In genomic region chr22:39318507-39319283, GRCh38 we compare ENCODE assay signal across 8 cellular contexts. TPM values are rescaled to one million over a fixed set of nuclear protein-coding genes. Genes with fewer than 3 reads are reported as not detected.
DNase-seq lines count a peak whose midpoint lies in the region; ATAC-seq and TF ChIP-seq lines count a peak whose summit lies in the region.

No MANE protein-coding gene starts in this region.

- H3K27ac Mint-ChIP-seq in activated CD4-positive, alpha-beta memory T cell treated with anti-CD3 and anti-CD28 coated beads, Interleukin-2, amount 10 ng/mL, durations not matched to agents 7 days and 5 days = peak overlapping the region; percentile 96
- peak overlapping the region; percentile 100 for H3K27ac Mint-ChIP-seq in glutamatergic neuron (ENCODE audit: unreplicated experiment)
- peak overlapping the region; percentile 100 for H3K27ac Mint-ChIP-seq in progenitor cell of endocrine pancreas

- H3K4me1 Mint-ChIP-seq in activated CD4-positive, alpha-beta memory T cell treated with anti-CD3 and anti-CD28 coated beads, Interleukin-2, amount 10 ng/mL, durations not matched to agents 7 days and 5 days = peaks cover 51% of the 10 kb centered on the region
- H3K4me1 Mint-ChIP-seq in glutamatergic neuron (ENCODE audit: low read depth, unreplicated experiment) (peaks cover 15% of the 10 kb centered on the region), progenitor cell of endocrine pancreas (ENCODE audit: low read depth) (peaks cover 39% of the 10 kb centered on the region)

- peak overlapping the region; percentile 95 for H3K4me3 Mint-ChIP-seq in activated CD4-positive, alpha-beta memory T cell treated with anti-CD3 and anti-CD28 coated beads, Interleukin-2, amount 10 ng/mL, durations not matched to agents 7 days and 5 days
- H3K4me3 Mint-ChIP-seq in glutamatergic neuron (ENCODE audit: unreplicated experiment) (peak overlapping the region; percentile 99), progenitor cell of endocrine pancreas (ENCODE audit: low read depth) (peak overlapping the region; percentile 100)

- no peaks in the 10 kb centered on the region for H3K9me3 Mint-ChIP-seq in activated CD4-positive, alpha-beta memory T cell treated with anti-CD3 and anti-CD28 coated beads, Interleukin-2, amount 10 ng/mL, durations not matched to agents 7 days and 5 days
- H3K9me3 Mint-ChIP-seq in glutamatergic neuron (ENCODE audit: unreplicated experiment) (peaks cover 18% of the 10 kb centered on the region), progenitor cell of endocrine pancreas (ENCODE audit: low read depth) (no peaks in the 10 kb centered on the region)

- POLR2A ChIA-PET in activated CD4-positive, alpha-beta memory T cell treated with anti-CD3 and anti-CD28 coated beads, Interleukin-2, amount 10 ng/mL, durations not matched to agents 7 days and 5 days (lab: Charles Lee) = interaction anchor here (0.6 to 7.4 kb wide), 56 partner anchors 8 to 859 kb away, joined by 3 to 134 read pairs (median 4); partner anchors contain the start of genes ATF4, CBX6, CBX7 and DMC1

- H3K27me3 Mint-ChIP-seq in activated CD4-positive, alpha-beta memory T cell treated with anti-CD3 and anti-CD28 coated beads, Interleukin-2, amount 10 ng/mL, durations not matched to agents 7 days and 5 days = no peaks in the 10 kb centered on the region
- H3K27me3 Mint-ChIP-seq in glutamatergic neuron (ENCODE audit: unreplicated experiment) (peaks cover 6% of the 10 kb centered on the region), progenitor cell of endocrine pancreas (no peaks in the 10 kb centered on the region)

- ATAC-seq in GM19023 (IDR thresholded peaks at IDR 0.05; ENCODE audit: unreplicated experiment) (peak; percentile 3), HG03432 (IDR thresholded peaks at IDR 0.05; ENCODE audit: unreplicated experiment) (peak; percentile 1), HG03469 (IDR thresholded peaks at IDR 0.05; ENCODE audit: unreplicated experiment) (no peak)

- peaks cover 59% of the 10 kb centered on the region for H3K36me3 Mint-ChIP-seq in activated CD4-positive, alpha-beta memory T cell treated with anti-CD3 and anti-CD28 coated beads, Interleukin-2, amount 10 ng/mL, durations not matched to agents 7 days and 5 days (ENCODE audit: low read depth)
- H3K36me3 Mint-ChIP-seq in glutamatergic neuron (ENCODE audit: unreplicated experiment) (no peaks in the 10 kb centered on the region), progenitor cell of endocrine pancreas (ENCODE audit: insufficient read depth) (peaks cover 37% of the 10 kb centered on the region)

- peak; percentile 58 for DNase-seq in activated CD4-positive, alpha-beta memory T cell treated with anti-CD3 and anti-CD28 coated beads, Interleukin-2, amount 10 ng/mL, durations not matched to agents 7 days and 5 days
- no peak for DNase-seq in glutamatergic neuron
- DNase-seq in progenitor cell of endocrine pancreas (ENCODE audit: low spot score, unreplicated experiment) = no peak
- no peak for DNase-seq in HPDE6-E6E7 (ENCODE audit: extremely low spot score)
- DNase-seq in iPS-NIHi7 (ENCODE audit: extremely low spot score) = no peak

- TF ChIP-seq CTCF in glutamatergic neuron (IDR thresholded peaks at IDR 0.05; ENCODE audit: partially characterized antibody, unreplicated experiment) (no peak), progenitor cell of endocrine pancreas (IDR thresholded peaks at IDR 0.05; ENCODE audit: unreplicated experiment) (no peak)

- CTCF ChIA-PET in activated CD4-positive, alpha-beta memory T cell treated with anti-CD3 and anti-CD28 coated beads, Interleukin-2, amount 10 ng/mL, durations not matched to agents 7 days and 5 days (lab: Charles Lee) = interaction anchor here (0.6 to 8.1 kb wide), 15 partner anchors 8 to 625 kb away, joined by 3 to 115 read pairs (median 4); partner anchors contain the start of genes ATF4, CBX7 and TAB1

RNA-seq across cellular contexts. Expression of gene RPL3, which starts 0.7 kb away (rescaled TPM):
- total RNA-seq in activated CD4-positive, alpha-beta memory T cell treated with anti-CD3 and anti-CD28 coated beads, Interleukin-2, amount 10 ng/mL, durations not matched to agents 7 days and 5 days = 1,000 to 10,000 TPM; 1,526 to 1,529 TPM
- total RNA-seq in glutamatergic neuron (ENCODE audit: unreplicated experiment) = 1,061 TPM
- total RNA-seq in progenitor cell of endocrine pancreas = 2,433 and 2,506 TPM in 2 replicates

RNA-seq across cellular contexts. Expression of gene SYNGR1, which starts 31.1 kb away (rescaled TPM):
- under 1 TPM in 1 of 2 experiments, not detected in 1; 0.15 TPM for total RNA-seq in activated CD4-positive, alpha-beta memory T cell treated with anti-CD3 and anti-CD28 coated beads, Interleukin-2, amount 10 ng/mL, durations not matched to agents 7 days and 5 days
- total RNA-seq in glutamatergic neuron (ENCODE audit: unreplicated experiment) (49.5 TPM), progenitor cell of endocrine pancreas (36.8 and 38.0 TPM in 2 replicates)

Comparison
In these comparisons a context has a peak if more than half of its experiments do, and no peak if none do; other contexts are left out.
1. RNA of gene SYNGR1, which starts 31.1 kb away (total RNA-seq): 49.5 TPM in glutamatergic neuron (single experiment) and 36.8 to 38.0 TPM in progenitor cell of endocrine pancreas; 0.15 TPM in activated CD4-positive, alpha-beta memory T cell treated with anti-CD3 and anti-CD28 coated beads, Interleukin-2, amount 10 ng/mL, durations not matched to agents 7 days and 5 days; every median in the first group is over 10 times any median in the second.
2. Peak in every context shown above with its lines, with median percentiles within 50 percentile points of each other: H3K27ac Mint-ChIP-seq and H3K4me3 Mint-ChIP-seq.